Comparison of ENCODE assay signal across 15 cellular contexts in the genomic region with DNA sequence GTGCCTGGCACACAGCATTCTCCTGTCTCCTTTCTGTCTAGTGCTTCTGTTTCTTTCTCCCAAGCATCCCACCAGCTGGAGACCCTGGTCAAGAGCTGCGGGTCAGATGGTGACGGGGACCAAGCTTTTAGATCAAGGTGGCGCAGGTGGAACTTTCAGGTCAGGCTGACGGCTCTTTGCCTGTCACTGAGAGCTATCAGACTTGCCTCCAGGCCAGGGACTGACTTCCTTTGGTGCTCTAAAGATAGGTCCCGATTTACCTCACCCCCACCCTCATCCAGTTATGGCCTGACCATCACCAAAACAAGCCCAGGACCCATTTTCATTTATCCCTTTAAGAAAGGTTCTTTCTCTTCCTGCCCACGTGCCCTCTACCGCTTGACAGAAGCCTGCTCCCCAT. TPM values are rescaled to one million over a fixed set of nuclear protein-coding genes. Genes with fewer than 3 reads are reported as not detected.
A peak's percentile ranks its signal among the peaks of the same experiment; 100 is the strongest.
DNase-seq lines count a peak whose midpoint lies in the region; ATAC-seq, FAIRE-seq and TF ChIP-seq lines count a peak whose summit lies in the region.
"Had no signal": no experiment of that assay in that cellular context is flagged by ENCODE, and none has a peak within 500 bp of the region (broad histone marks: within the 10 kb centered on the region; RNA-seq: fewer than 3 reads in every experiment).

No MANE protein-coding gene starts in this region.

- H3K4me1 Mint-ChIP-seq in activated naive CD4-positive, alpha-beta T cell treated with anti-CD3 and anti-CD28 coated beads, Interleukin-2, amount 10 ng/mL, durations not matched to agents 7 days and 5 days: peaks cover 62% of the 10 kb centered on the region
- H3K4me1 Mint-ChIP-seq in activated naive CD4-positive, alpha-beta T cell treated with anti-CD3 and anti-CD28 coated beads for 36 hours (ENCODE audit: low read depth): peaks cover 49% of the 10 kb centered on the region
- peaks cover 89% of the 10 kb centered on the region for H3K4me1 Mint-ChIP-seq in nephron progenitor cell

- peak overlapping the region; percentile 17; the same call in 1 of the 2 replicates for H3K4me2 ChIP-seq in GM12878 (ENCODE audit: control insufficient read depth, insufficient read depth)

- no peaks in the 10 kb centered on the region for H3K9me3 Mint-ChIP-seq in activated naive CD4-positive, alpha-beta T cell treated with anti-CD3 and anti-CD28 coated beads, Interleukin-2, amount 10 ng/mL, durations not matched to agents 7 days and 5 days
- no peaks in the 10 kb centered on the region for H3K9me3 Mint-ChIP-seq in activated naive CD4-positive, alpha-beta T cell treated with anti-CD3 and anti-CD28 coated beads for 36 hours
- H3K9me3 Mint-ChIP-seq in nephron progenitor cell: no peaks in the 10 kb centered on the region
- H3K9me3 Mint-ChIP-seq: CD4-positive, alpha-beta T cell had no signal

- H3K27me3 Mint-ChIP-seq in activated naive CD4-positive, alpha-beta T cell treated with anti-CD3 and anti-CD28 coated beads, Interleukin-2, amount 10 ng/mL, durations not matched to agents 7 days and 5 days: peaks cover 12% of the 10 kb centered on the region
- H3K27me3 Mint-ChIP-seq in activated naive CD4-positive, alpha-beta T cell treated with anti-CD3 and anti-CD28 coated beads for 36 hours (ENCODE audit: low read depth): no peaks in the 10 kb centered on the region
- no peaks in the 10 kb centered on the region for H3K27me3 Mint-ChIP-seq in nephron progenitor cell (ENCODE audit: low read depth, poor library complexity)
- H3K27me3 Mint-ChIP-seq: CD4-positive, alpha-beta T cell had no signal

- intact Hi-C loops in activated naive CD4-positive, alpha-beta T cell treated with anti-CD3 and anti-CD28 coated beads for 36 hours (cut with micrococcal nuclease): no loop called here
- intact Hi-C loops in GM12878 (cut with micrococcal nuclease; ENCODE audit: unreplicated experiment) (no loop called here), body of pancreas (cut with DNase I) (no loop called here)

- H3K36me3 ChIP-seq in GM12878 (ENCODE audit: control insufficient read depth in 2 of 2, insufficient read depth in 2 of 2, low read length in 1 of 2) (no peaks in the 10 kb centered on the region), upper lobe of left lung (no peaks in the 10 kb centered on the region), body of pancreas (replicated peaks in 1 of 2; ENCODE audit: insufficient read depth in 1 of 2, low read depth in 2 of 2) (no peaks in the 10 kb centered on the region)

- H2AFZ ChIP-seq in GM12878 (ENCODE audit: control insufficient read depth, low read depth, low read length): peak overlapping the region; percentile 51; the same call in 1 of the 2 replicates

- TF ChIP-seq POLR2A in GM12878 (IDR thresholded peaks at IDR 0.05; ENCODE audit: low read depth, low read length): no peak
- no peak for TF ChIP-seq POLR2A in upper lobe of left lung (IDR thresholded peaks at IDR 0.05)
- no peak for TF ChIP-seq POLR2A in body of pancreas (IDR thresholded peaks at IDR 0.05)

- peaks cover 50% of the 10 kb centered on the region for H3K4me1 ChIP-seq in GM12878 (ENCODE audit: control insufficient read depth, insufficient read depth, low read length)
- peaks cover 29 to 42% (median 36%) of the 10 kb centered on the region in 4 donors for H3K4me1 ChIP-seq in upper lobe of left lung
- H3K4me1 ChIP-seq in body of pancreas: peaks cover 22% of the 10 kb centered on the region

- TF ChIP-seq RAD21 in GM12878 (IDR thresholded peaks at IDR 0.05; ENCODE audit: insufficient read depth, low read depth, low read length): no peak

- TF ChIP-seq CTCF in GM12878 (IDR thresholded peaks at IDR 0.05 in 2 of 3, conservative IDR thresholded peaks at IDR 0.05 in 1 of 3; ENCODE audit: control insufficient read depth in 2 of 3, extremely low read depth in 1 of 3, insufficient read depth in 1 of 3, low read depth in 3 of 3, low read length in 3 of 3): no peak
- no peak for TF ChIP-seq CTCF in nephron progenitor cell (IDR thresholded peaks at IDR 0.05)
- TF ChIP-seq CTCF in upper lobe of left lung (IDR thresholded peaks at IDR 0.05): no peak
- TF ChIP-seq CTCF in body of pancreas (IDR thresholded peaks at IDR 0.05): no peak

- H3K9ac ChIP-seq in GM12878 (ENCODE audit: control insufficient read depth, insufficient read depth, low read length): no peak overlapping the region

- 56% methylated on average over 7 of the region's 7 CpGs for WGBS in GM12878 (ENCODE audit: insufficient coverage, insufficient replicate concordance, low lambda C conversion rate, missing lambda C conversion rate)
- 80 to 81% methylated on average over 7 of the region's 7 CpGs for WGBS in upper lobe of left lung, 2 donors
- 63 to 68% methylated on average over 7 of the region's 7 CpGs for WGBS in body of pancreas, 2 donors

- H4K20me1 ChIP-seq in GM12878 (ENCODE audit: control insufficient read depth, insufficient read depth): no peaks in the 10 kb centered on the region

- ATAC-seq in GM12878: no peak
- no peak for ATAC-seq in upper lobe of left lung (ENCODE audit: low FRiP score in 2 of 2)
- no peak for ATAC-seq in body of pancreas
- no peak for ATAC-seq in HG03460 (IDR thresholded peaks at IDR 0.05; ENCODE audit: unreplicated experiment)
- ATAC-seq: esophagus mucosa had no signal

- SMC1A ChIA-PET in GM12878 (lab: Charles Lee; ENCODE audit: uncharacterized antibody, unreplicated experiment): interaction anchor here (0.7 kb wide), 1 partner anchor 32 kb away, joined by 3 read pairs; no protein-coding TSS in a partner anchor

- no peaks in the 10 kb centered on the region for H3K27me3 ChIP-seq in GM12878 (replicated peaks in 1 of 2; ENCODE audit: control insufficient read depth in 2 of 2, insufficient read depth in 2 of 2, low read length in 1 of 2)
- H3K27me3 ChIP-seq in upper lobe of left lung: no peaks in the 10 kb centered on the region
- H3K27me3 ChIP-seq in body of pancreas: no peaks in the 10 kb centered on the region
- H3K27me3 ChIP-seq: dorsolateral prefrontal cortex had no signal

- no peaks in the 10 kb centered on the region for H3K79me2 ChIP-seq in GM12878 (ENCODE audit: control insufficient read depth, insufficient read depth, low read length)

- no TSS peak for BruUV-seq in GM12878 (replicated peaks; lab: Mats Ljungman, UMichigan)

- RAD21 ChIA-PET in GM12878 (lab: Charles Lee; ENCODE audit: unreplicated experiment): no interaction called here

- H3K27ac ChIP-seq in GM12878 (ENCODE audit: control insufficient read depth, insufficient read depth): no peak overlapping the region
- peak overlapping the region in 3 of 4 donors; percentile 39 to 96 (median 68) for H3K27ac ChIP-seq in upper lobe of left lung
- no peak overlapping the region for H3K27ac ChIP-seq in body of pancreas

- no peak for DNase-seq in activated naive CD4-positive, alpha-beta T cell treated with anti-CD3 and anti-CD28 coated beads, Interleukin-2, amount 10 ng/mL, durations not matched to agents 7 days and 5 days
- DNase-seq in activated naive CD4-positive, alpha-beta T cell treated with anti-CD3 and anti-CD28 coated beads for 36 hours: no peak
- DNase-seq in GM12878 (ENCODE audit: low read depth, low spot score) (no peak), nephron progenitor cell (no peak), upper lobe of left lung (no peak), body of pancreas (no peak)
- no peak for DNase-seq in activated effector memory CD4-positive, alpha-beta T cell treated with anti-CD3 and anti-CD28 coated beads, Interleukin-2, amount 50 U/mL, for 16 hours
- DNase-seq: CD4-positive, alpha-beta T cell; H7; hippocampal formation; NCI-H2081; NCI-H526 had no signal

- no peak for TF ChIP-seq EP300 in GM12878 (IDR thresholded peaks at IDR 0.05; ENCODE audit: borderline replicate concordance in 1 of 2, control insufficient read depth in 1 of 2, low read depth in 2 of 2, low read length in 2 of 2)
- no peak for TF ChIP-seq EP300 in upper lobe of left lung (IDR thresholded peaks at IDR 0.05)

- POLR2A ChIA-PET in GM12878 (lab: Charles Lee): interaction anchor here (0.6 to 0.7 kb wide), 2 partner anchors 26 to 302 kb away, joined by 3 read pairs; a partner anchor contains a TSS

- peaks cover 2% of the 10 kb centered on the region for H3K36me3 Mint-ChIP-seq in activated naive CD4-positive, alpha-beta T cell treated with anti-CD3 and anti-CD28 coated beads, Interleukin-2, amount 10 ng/mL, durations not matched to agents 7 days and 5 days
- H3K36me3 Mint-ChIP-seq in activated naive CD4-positive, alpha-beta T cell treated with anti-CD3 and anti-CD28 coated beads for 36 hours (ENCODE audit: low read depth): no peaks in the 10 kb centered on the region
- no peaks in the 10 kb centered on the region for H3K36me3 Mint-ChIP-seq in nephron progenitor cell (ENCODE audit: low read depth)

- H3K4me3 Mint-ChIP-seq in activated naive CD4-positive, alpha-beta T cell treated with anti-CD3 and anti-CD28 coated beads, Interleukin-2, amount 10 ng/mL, durations not matched to agents 7 days and 5 days: no peak overlapping the region
- H3K4me3 Mint-ChIP-seq in activated naive CD4-positive, alpha-beta T cell treated with anti-CD3 and anti-CD28 coated beads for 36 hours: no peak overlapping the region
- peak overlapping the region; percentile 16 for H3K4me3 Mint-ChIP-seq in nephron progenitor cell
- H3K4me3 Mint-ChIP-seq: CD4-positive, alpha-beta T cell had no signal

- in situ Hi-C loops in GM12878 (cut with MboI): no loop called here

- no peaks in the 10 kb centered on the region for H3K9me3 ChIP-seq in GM12878 (replicated peaks; ENCODE audit: control insufficient read depth, insufficient read depth, low read length)
- no peaks in the 10 kb centered on the region for H3K9me3 ChIP-seq in upper lobe of left lung
- H3K9me3 ChIP-seq in body of pancreas: no peaks in the 10 kb centered on the region

- H3K4me3 ChIP-seq in GM12878 (no peak overlapping the region), upper lobe of left lung (no peak overlapping the region), body of pancreas (no peak overlapping the region)

- FAIRE-seq in GM12878 (lab: Jason Lieb, UNC): no peak

- CTCF ChIA-PET in activated naive CD4-positive, alpha-beta T cell treated with anti-CD3 and anti-CD28 coated beads, Interleukin-2, amount 10 ng/mL, durations not matched to agents 7 days and 5 days (lab: Charles Lee): no interaction called here
- CTCF ChIA-PET in activated naive CD4-positive, alpha-beta T cell treated with anti-CD3 and anti-CD28 coated beads for 36 hours (lab: Charles Lee): no interaction called here
- CTCF ChIA-PET in GM12878 (lab: Yijun Ruan, JAX): interaction anchor here (0.6 to 1.1 kb wide), 3 partner anchors 10 to 26 kb away, joined by 3 to 9 read pairs (median 4); a partner anchor contains a TSS

- H3K27ac Mint-ChIP-seq in activated naive CD4-positive, alpha-beta T cell treated with anti-CD3 and anti-CD28 coated beads, Interleukin-2, amount 10 ng/mL, durations not matched to agents 7 days and 5 days: peak overlapping the region; percentile 2
- H3K27ac Mint-ChIP-seq in activated naive CD4-positive, alpha-beta T cell treated with anti-CD3 and anti-CD28 coated beads for 36 hours: no peak overlapping the region
- H3K27ac Mint-ChIP-seq in nephron progenitor cell: peak overlapping the region; percentile 88
- H3K27ac Mint-ChIP-seq: CD4-positive, alpha-beta T cell had no signal

RNA-seq across cellular contexts. Expression of a gene that starts 1.2 kb away (rescaled TPM):
- total RNA-seq in activated naive CD4-positive, alpha-beta T cell treated with anti-CD3 and anti-CD28 coated beads for 36 hours: under 1 TPM; 0.15 to 0.29 TPM
- total RNA-seq in GM12878 (2013; cell fraction: nucleolus; rRNA removed): 0.81 and 0.83 TPM in 2 replicates
- total RNA-seq in GM12878 (2014; rRNA removed) (1.7 and 2.3 TPM in 2 replicates), GM12878 (2014; rRNA removed; fragmentation: Illumina TruSeq; extraction: Trizol) (0.18 TPM in 2 replicates), GM12878 (2021) (1.6 and 1.7 TPM in 2 replicates), upper lobe of left lung (100 to 1,000 TPM in 2 of 6 donors, 10 to 100 TPM in 4; 20.7 to 158 (median 49.0) TPM), body of pancreas (10 to 100 TPM; 21.8 to 24.1 TPM)
- polyA plus RNA-seq in GM12878 (2011; ENCODE audit: low read depth): 0.24 TPM
- polyA plus RNA-seq in GM12878 (2011; rRNA removed) (0.26 and 0.38 TPM in 2 replicates), GM12878 (2014; fragmentation: Illumina TruSeq; extraction: Trizol) (0.01 TPM in 1 of 2 replicates, not detected in the other), GM12878 (2014; fragmentation: Nextera tagmentation; extraction: Ambion mirVana) (not detected), GM12878 (2014; rRNA removed) (1.2 TPM in 2 replicates), GM12878 (2016; fragmentation: Nextera tagmentation; extraction: Ambion mirVana) (1 to 10 TPM; 1.1 to 1.8 TPM)
- polyA plus RNA-seq in GM12878 (2011; cell fraction: cytosol; rRNA removed): 0.58 and 1.7 TPM in 2 replicates
- polyA plus RNA-seq in GM12878 (2011; cell fraction: nucleus; rRNA removed): 2.9 and 4.4 TPM in 2 replicates
- polyA plus RNA-seq in GM12878 (2012): 0.41 and 0.98 TPM in 2 replicates
- 0.22 and 0.98 TPM in 2 replicates for polyA minus RNA-seq in GM12878 (2011; rRNA and poly(A)+ RNA removed)
- 0.62 and 0.67 TPM in 2 replicates for polyA minus RNA-seq in GM12878 (2011; cell fraction: cytosol; rRNA and poly(A)+ RNA removed)
- polyA minus RNA-seq in GM12878 (2011; cell fraction: nucleus; rRNA and poly(A)+ RNA removed): 1.9 and 2.1 TPM in 2 replicates

RNA-seq across cellular contexts. Expression of a gene that starts 5.8 kb away (rescaled TPM):
- total RNA-seq in activated naive CD4-positive, alpha-beta T cell treated with anti-CD3 and anti-CD28 coated beads for 36 hours: 100 to 1,000 TPM; 257 to 282 TPM
- 58.6 and 59.4 TPM in 2 replicates for total RNA-seq in GM12878 (2013; cell fraction: nucleolus; rRNA removed)
- total RNA-seq in GM12878 (2014; rRNA removed): 340 and 392 TPM in 2 replicates
- 403 TPM in 2 replicates for total RNA-seq in GM12878 (2014; rRNA removed; fragmentation: Illumina TruSeq; extraction: Trizol)
- 270 and 278 TPM in 2 replicates for total RNA-seq in GM12878 (2021)
- 326 TPM for polyA plus RNA-seq in GM12878 (2011; ENCODE audit: low read depth)
- polyA plus RNA-seq in GM12878 (2011; rRNA removed): 316 and 381 TPM in 2 replicates
- polyA plus RNA-seq in GM12878 (2011; cell fraction: cytosol; rRNA removed): 604 and 833 TPM in 2 replicates
- polyA plus RNA-seq in GM12878 (2011; cell fraction: nucleus; rRNA removed): 244 and 362 TPM in 2 replicates
- polyA plus RNA-seq in GM12878 (2012): 531 and 635 TPM in 2 replicates
- 406 and 566 TPM in 2 replicates for polyA plus RNA-seq in GM12878 (2014; fragmentation: Illumina TruSeq; extraction: Trizol)
- polyA plus RNA-seq in GM12878 (2014; fragmentation: Nextera tagmentation; extraction: Ambion mirVana): 1,000 to 10,000 TPM; 1,505 to 1,543 TPM
- polyA plus RNA-seq in GM12878 (2014; rRNA removed): 418 and 479 TPM in 2 replicates
- polyA plus RNA-seq in GM12878 (2016; fragmentation: Nextera tagmentation; extraction: Ambion mirVana): 100 to 1,000 TPM; 786 to 858 TPM
- polyA minus RNA-seq in GM12878 (2011; rRNA and poly(A)+ RNA removed): 311 and 352 TPM in 2 replicates
- 287 and 325 TPM in 2 replicates for polyA minus RNA-seq in GM12878 (2011; cell fraction: cytosol; rRNA and poly(A)+ RNA removed)
- 66.0 and 76.3 TPM in 2 replicates for polyA minus RNA-seq in GM12878 (2011; cell fraction: nucleus; rRNA and poly(A)+ RNA removed)
- total RNA-seq in upper lobe of left lung: 100 to 1,000 TPM in 5 of 6 donors, 10 to 100 TPM in 1; 90.4 to 265 (median 176) TPM
- total RNA-seq in body of pancreas: 100 to 1,000 TPM; 103 to 129 TPM

RNA-seq across cellular contexts. Expression of a gene that starts 9.3 kb away (rescaled TPM):
- 10 to 100 TPM in 1 of 2 experiments, 1 to 10 TPM in 1; 9.5 to 10.2 TPM for total RNA-seq in activated naive CD4-positive, alpha-beta T cell treated with anti-CD3 and anti-CD28 coated beads for 36 hours
- 1.3 and 2.1 TPM in 2 replicates for total RNA-seq in GM12878 (2013; cell fraction: nucleolus; rRNA removed)
- total RNA-seq in GM12878 (2014; rRNA removed): 4.8 and 5.4 TPM in 2 replicates
- total RNA-seq in GM12878 (2014; rRNA removed; fragmentation: Illumina TruSeq; extraction: Trizol): 2.6 and 2.7 TPM in 2 replicates
- 7.7 and 7.8 TPM in 2 replicates for total RNA-seq in GM12878 (2021)
- 0.91 TPM for polyA plus RNA-seq in GM12878 (2011; ENCODE audit: low read depth)
- polyA plus RNA-seq in GM12878 (2011; rRNA removed): 2.2 and 2.6 TPM in 2 replicates
- polyA plus RNA-seq in GM12878 (2011; cell fraction: cytosol; rRNA removed): 4.4 and 5.2 TPM in 2 replicates
- polyA plus RNA-seq in GM12878 (2011; cell fraction: nucleus; rRNA removed): 8.7 and 9.6 TPM in 2 replicates
- 1.7 and 2.5 TPM in 2 replicates for polyA plus RNA-seq in GM12878 (2012)
- polyA plus RNA-seq in GM12878 (2014; fragmentation: Illumina TruSeq; extraction: Trizol): 1.5 and 3.6 TPM in 2 replicates
- 1 to 10 TPM in 1 of 2 experiments, under 1 TPM in 1; 0.31 to 1.6 TPM for polyA plus RNA-seq in GM12878 (2014; fragmentation: Nextera tagmentation; extraction: Ambion mirVana)
- 4.2 and 4.7 TPM in 2 replicates for polyA plus RNA-seq in GM12878 (2014; rRNA removed)
- polyA plus RNA-seq in GM12878 (2016; fragmentation: Nextera tagmentation; extraction: Ambion mirVana): 10 to 100 TPM; 11.2 to 11.8 TPM
- 2.7 and 5.6 TPM in 2 replicates for polyA minus RNA-seq in GM12878 (2011; rRNA and poly(A)+ RNA removed)
- polyA minus RNA-seq in GM12878 (2011; cell fraction: cytosol; rRNA and poly(A)+ RNA removed): 0.94 and 1.8 TPM in 2 replicates
- 2.9 and 5.7 TPM in 2 replicates for polyA minus RNA-seq in GM12878 (2011; cell fraction: nucleus; rRNA and poly(A)+ RNA removed)
- total RNA-seq in upper lobe of left lung: 10 to 100 TPM in 1 of 6 donors, 1 to 10 TPM in 5; 2.4 to 10.4 (median 6.3) TPM
- 1 to 10 TPM; 4.2 to 7.3 TPM for total RNA-seq in body of pancreas

RNA-seq across cellular contexts. Expression of a gene that starts 25.8 kb away (rescaled TPM):
- total RNA-seq in activated naive CD4-positive, alpha-beta T cell treated with anti-CD3 and anti-CD28 coated beads for 36 hours: 10 to 100 TPM; 19.1 to 19.7 TPM
- 17.2 and 18.0 TPM in 2 replicates for total RNA-seq in GM12878 (2013; cell fraction: nucleolus; rRNA removed)
- total RNA-seq in GM12878 (2014; rRNA removed): 15.2 and 15.4 TPM in 2 replicates
- 14.0 and 14.1 TPM in 2 replicates for total RNA-seq in GM12878 (2014; rRNA removed; fragmentation: Illumina TruSeq; extraction: Trizol)
- total RNA-seq in GM12878 (2021): 19.5 and 23.7 TPM in 2 replicates
- polyA plus RNA-seq in GM12878 (2011; ENCODE audit: low read depth): 9.1 TPM
- 24.9 and 28.5 TPM in 2 replicates for polyA plus RNA-seq in GM12878 (2011; rRNA removed)
- polyA plus RNA-seq in GM12878 (2011; cell fraction: cytosol; rRNA removed): 35.3 and 36.2 TPM in 2 replicates
- 31.1 and 32.2 TPM in 2 replicates for polyA plus RNA-seq in GM12878 (2011; cell fraction: nucleus; rRNA removed)
- polyA plus RNA-seq in GM12878 (2012): 14.8 and 15.1 TPM in 2 replicates
- 20.7 and 23.9 TPM in 2 replicates for polyA plus RNA-seq in GM12878 (2014; fragmentation: Illumina TruSeq; extraction: Trizol)
- polyA plus RNA-seq in GM12878 (2014; fragmentation: Nextera tagmentation; extraction: Ambion mirVana): 1 to 10 TPM; 1.9 to 3.2 TPM
- polyA plus RNA-seq in GM12878 (2014; rRNA removed): 13.9 and 18.5 TPM in 2 replicates
- polyA plus RNA-seq in GM12878 (2016; fragmentation: Nextera tagmentation; extraction: Ambion mirVana): 10 to 100 TPM; 26.0 TPM
- polyA minus RNA-seq in GM12878 (2011; rRNA and poly(A)+ RNA removed): 24.9 and 43.0 TPM in 2 replicates
- 11.8 and 14.3 TPM in 2 replicates for polyA minus RNA-seq in GM12878 (2011; cell fraction: cytosol; rRNA and poly(A)+ RNA removed)
- 15.0 and 17.7 TPM in 2 replicates for polyA minus RNA-seq in GM12878 (2011; cell fraction: nucleus; rRNA and poly(A)+ RNA removed)
- 10 to 100 TPM in 5 of 6 donors, 1 to 10 TPM in 1; 7.8 to 17.6 (median 14.3) TPM for total RNA-seq in upper lobe of left lung
- 10 to 100 TPM in 1 of 2 donors, 1 to 10 TPM in 1; 5.6 to 12.2 TPM for total RNA-seq in body of pancreas

RNA-seq across cellular contexts. Expression of a gene that starts 41.7 kb away (rescaled TPM):
- total RNA-seq in activated naive CD4-positive, alpha-beta T cell treated with anti-CD3 and anti-CD28 coated beads for 36 hours: 1 to 10 TPM; 5.8 to 6.6 TPM
- total RNA-seq in GM12878 (2013; cell fraction: nucleolus; rRNA removed): 0.34 TPM in 1 of 2 replicates, not detected in the other
- not detected in 2 replicates for total RNA-seq in GM12878 (2014; rRNA removed)
- total RNA-seq in GM12878 (2014; rRNA removed; fragmentation: Illumina TruSeq; extraction: Trizol): not detected in 2 replicates
- total RNA-seq in GM12878 (2021): 0.11 TPM in 1 of 2 replicates, not detected in the other
- not detected for polyA plus RNA-seq in GM12878 (2011; ENCODE audit: low read depth)
- 0.04 TPM in 1 of 2 replicates, not detected in the other for polyA plus RNA-seq in GM12878 (2011; rRNA removed)
- 0.05 TPM in 1 of 2 replicates, not detected in the other for polyA plus RNA-seq in GM12878 (2011; cell fraction: cytosol; rRNA removed)
- not detected in 2 replicates for polyA plus RNA-seq in GM12878 (2011; cell fraction: nucleus; rRNA removed)
- 0.20 and 0.24 TPM in 2 replicates for polyA plus RNA-seq in GM12878 (2012)
- 0.06 TPM in 1 of 2 replicates, not detected in the other for polyA plus RNA-seq in GM12878 (2014; fragmentation: Illumina TruSeq; extraction: Trizol)
- not detected for polyA plus RNA-seq in GM12878 (2014; fragmentation: Nextera tagmentation; extraction: Ambion mirVana)
- not detected in 2 replicates for polyA plus RNA-seq in GM12878 (2014; rRNA removed)
- polyA plus RNA-seq in GM12878 (2016; fragmentation: Nextera tagmentation; extraction: Ambion mirVana): under 1 TPM in 1 of 2 experiments, not detected in 1; 0.21 TPM
- not detected in 2 replicates for polyA minus RNA-seq in GM12878 (2011; rRNA and poly(A)+ RNA removed)
- not detected in 2 replicates for polyA minus RNA-seq in GM12878 (2011; cell fraction: cytosol; rRNA and poly(A)+ RNA removed)
- polyA minus RNA-seq in GM12878 (2011; cell fraction: nucleus; rRNA and poly(A)+ RNA removed): not detected in 2 replicates
- 1 to 10 TPM in 2 of 6 donors, under 1 TPM in 1, not detected in 3; 0.79 to 1.2 (median 1.0) TPM for total RNA-seq in upper lobe of left lung
- 1 to 10 TPM; 1.0 to 3.0 TPM for total RNA-seq in body of pancreas
- total RNA-seq: CD4-positive, alpha-beta T cell had no signal

Comparison
In these comparisons a context has a peak if more than half of its experiments do, and no peak if none do; other contexts are left out.
1. H3K27ac ChIP-seq: peak in upper lobe of left lung (3 of 4); none in GM12878 (single experiment) and body of pancreas (0 of 4).
2. RNA of a gene that starts 1.2 kb away (total RNA-seq): 20.7 to 158 TPM in upper lobe of left lung and 21.8 to 24.1 TPM in body of pancreas; 0.18 to 2.3 TPM in GM12878 and 0.15 to 0.29 TPM in activated naive CD4-positive, alpha-beta T cell treated with anti-CD3 and anti-CD28 coated beads for 36 hours; every median in the first group is over 4 times any median in the second.